ENCODE assay signal across 19 cellular contexts in genomic region chr7:17097668-17098297, GRCh38.
DNase-seq lines count a peak whose midpoint lies in the region; ATAC-seq, FAIRE-seq and TF ChIP-seq lines count a peak whose summit lies in the region.
"Had no signal": no experiment of that assay in that cellular context is flagged by ENCODE, and none has a peak within 500 bp of the region (broad histone marks: within the 10 kb centered on the region; RNA-seq: fewer than 3 reads in every experiment).

No MANE protein-coding gene starts in this region.

- no peak for FAIRE-seq in HepG2 (lab: Jason Lieb, UNC)
- FAIRE-seq: A204.1, islet of Langerhans had no signal

- in situ Hi-C loops in HepG2 (cut with HindIII; ENCODE audit: extremely low pct_ligation_motif_present, low pct_unique_long_range_greater_than_20kb), result no loop called here
- in situ Hi-C loops in Panc1 (cut with HindIII; ENCODE audit: low pct_unique_long_range_greater_than_20kb, low sequenced_read_pairs), result no loop called here

- H3K27ac Mint-ChIP-seq in activated CD4-positive, alpha-beta memory T cell treated with anti-CD3 and anti-CD28 coated beads for 36 hours, result no peak overlapping the region
- H3K27ac Mint-ChIP-seq: activated CD4-positive, alpha-beta memory T cell treated with anti-CD3 and anti-CD28 coated beads, Interleukin-2, amount 10 ng/mL, durations not matched to agents 7 days and 5 days; activated T-helper 2 cell treated with anti-CD3 and anti-CD28 coated beads, Interferon-gamma antibody, Interleukin-2, Interleukin-4, amounts not matched to agents 10 μg/mL and 5 μg/mL and 100 μg/mL, durations not matched to agents 14 hours and 24 hours and 36 hours; mesothelial cell of epicardium; type B pancreatic cell had no signal

- H3K9me3 ChIP-seq in liver (ENCODE audit: control insufficient read depth in 4 of 4, low read length in 3 of 4) (peaks cover 0 to 7% (median 7%) of the 10 kb centered on the region in 4 donors), HepG2 (ENCODE audit: low read length) (peaks cover 12% of the 10 kb centered on the region), Panc1 (ENCODE audit: control insufficient read depth, insufficient read depth, low read depth, low read length) (0 out of 2 replicates have a peak, but pooled peaks cover 2% of the 10 kb centered on the region), upper lobe of right lung (no peaks in the 10 kb centered on the region)

- no peaks in the 10 kb centered on the region for H3K9me3 Mint-ChIP-seq in activated CD4-positive, alpha-beta memory T cell treated with anti-CD3 and anti-CD28 coated beads for 36 hours
- H3K9me3 Mint-ChIP-seq: activated T-helper 2 cell treated with anti-CD3 and anti-CD28 coated beads, Interferon-gamma antibody, Interleukin-2, Interleukin-4, amounts not matched to agents 10 μg/mL and 5 μg/mL and 100 μg/mL, durations not matched to agents 14 hours and 24 hours and 36 hours; CD8-positive, alpha-beta memory T cell had no signal

- H3K27ac ChIP-seq in liver (ENCODE audit: low read depth in 1 of 2, low read length in 2 of 2) (peak overlapping the region in 1 of 2 donors; percentile 25), HepG2 (ENCODE audit: extremely low read length, insufficient read depth, low read length) (no peak overlapping the region), Panc1 (ENCODE audit: low read length) (peak overlapping the region; percentile 7; the same call in 1 of the 2 replicates), upper lobe of right lung (peak overlapping the region; percentile 78)
- H3K27ac ChIP-seq: coronary artery, heart right ventricle had no signal

- CTCF ChIA-PET in HepG2 (lab: Yijun Ruan, JAX; ENCODE audit: low intra/inter-chr PET ratio, low total read pairs), result no interaction called here
- CTCF ChIA-PET in Panc1 (lab: Charles Lee), result no interaction called here
- CTCF ChIA-PET in activated CD4-positive, alpha-beta memory T cell treated with anti-CD3 and anti-CD28 coated beads for 36 hours (lab: Charles Lee), result no interaction called here

- intact Hi-C loops in HepG2 (cut with micrococcal nuclease; ENCODE audit: unreplicated experiment), result loop anchor here (2.0 to 5.0 kb wide), 3 partner anchors 35 to 115 kb away; no protein-coding TSS in a partner anchor
- intact Hi-C loops in Panc1 (cut with micrococcal nuclease; ENCODE audit: unreplicated experiment), result loop anchor here (2.0 kb wide), 1 partner anchor 31 kb away; no protein-coding TSS in a partner anchor
- intact Hi-C loops in upper lobe of right lung (cut with DNase I), result no loop called here
- intact Hi-C loops in activated CD4-positive, alpha-beta memory T cell treated with anti-CD3 and anti-CD28 coated beads for 36 hours (cut with micrococcal nuclease), result no loop called here

- TF ChIP-seq CTCF in liver (IDR thresholded peaks at IDR 0.05; ENCODE audit: low read depth, low read length, missing input control) (no peak), HepG2 (CRISPR knock-in tag; IDR thresholded peaks at IDR 0.05) (no peak), Panc1 (IDR thresholded peaks at IDR 0.05) (no peak), upper lobe of right lung (IDR thresholded peaks at IDR 0.05) (no peak)

- POLR2A ChIA-PET in HepG2 (lab: Yijun Ruan, JAX) (interaction anchor here (1.3 kb wide), 1 partner anchor 33 kb away, joined by 3 read pairs; no protein-coding TSS in a partner anchor), Panc1 (lab: Charles Lee) (no interaction called here)
- POLR2A ChIA-PET in activated CD4-positive, alpha-beta memory T cell treated with anti-CD3 and anti-CD28 coated beads for 36 hours (lab: Charles Lee), result no interaction called here

- H3K36me3 Mint-ChIP-seq in activated CD4-positive, alpha-beta memory T cell treated with anti-CD3 and anti-CD28 coated beads for 36 hours, result no peaks in the 10 kb centered on the region
- H3K36me3 Mint-ChIP-seq: CD8-positive, alpha-beta memory T cell; mesothelial cell of epicardium; type B pancreatic cell had no signal

- H3K9ac ChIP-seq in liver (ENCODE audit: low read depth in 1 of 2, low read length in 2 of 2) (peak overlapping the region in 1 of 2 donors; percentile 92), HepG2 (ENCODE audit: insufficient read depth, low read depth, low read length) (no peak overlapping the region)

- ATAC-seq in HepG2, result no peak
- no peak for ATAC-seq in Panc1
- ATAC-seq in upper lobe of right lung, result peak; percentile 10
- ATAC-seq: heart right ventricle had no signal

- H3K27me3 Mint-ChIP-seq in activated CD4-positive, alpha-beta memory T cell treated with anti-CD3 and anti-CD28 coated beads for 36 hours, result peaks cover 2% of the 10 kb centered on the region
- H3K27me3 Mint-ChIP-seq: activated CD4-positive, alpha-beta memory T cell treated with anti-CD3 and anti-CD28 coated beads, Interleukin-2, amount 10 ng/mL, durations not matched to agents 7 days and 5 days; type B pancreatic cell had no signal

- no peaks in the 10 kb centered on the region for H3K79me2 ChIP-seq in HepG2 (ENCODE audit: insufficient read depth, low read length)

- no peak overlapping the region for H3K4me2 ChIP-seq in HepG2 (ENCODE audit: low read depth, low read length)

- DNase-seq in HepG2 (ENCODE audit: low spot score) (no peak), Panc1 (ENCODE audit: low read depth, low spot score) (no peak), germinal center (ENCODE audit: low spot score) (peak; percentile 24), upper lobe of right lung (no peak), mucosa of gallbladder (ENCODE audit: low spot score) (no peak), NCI-H1417 (lab: John Stamatoyannopoulos, UW) (no peak)
- DNase-seq in activated CD4-positive, alpha-beta memory T cell treated with anti-CD3 and anti-CD28 coated beads for 36 hours, result no peak
- DNase-seq: activated CD4-positive, alpha-beta memory T cell treated with anti-CD3 and anti-CD28 coated beads, Interleukin-2, amount 10 ng/mL, durations not matched to agents 7 days and 5 days; amygdala; CD8-positive, alpha-beta memory T cell; heart right ventricle; stimulated activated CD4-positive, alpha-beta T cell treated with anti-CD3 and anti-CD28 coated beads, Interleukin-2, amount 100 ng/mL, for 48 hours had no signal

- peaks cover 3 to 22% (median 10%) of the 10 kb centered on the region in 4 donors for H3K4me1 ChIP-seq in liver (ENCODE audit: control insufficient read depth in 4 of 4, insufficient read depth in 4 of 4, low read length in 3 of 4)
- H3K4me1 ChIP-seq in HepG2 (ENCODE audit: insufficient read depth, low read length), result peaks cover 45% of the 10 kb centered on the region
- H3K4me1 ChIP-seq in Panc1 (ENCODE audit: control insufficient read depth, insufficient read depth, low read length), result 0 out of 2 replicates have a peak, but pooled peaks cover 3% of the 10 kb centered on the region
- H3K4me1 ChIP-seq in upper lobe of right lung, result peaks cover 8% of the 10 kb centered on the region

- no peaks in the 10 kb centered on the region for H4K20me1 ChIP-seq in HepG2 (ENCODE audit: insufficient read depth, low read length)

- peak overlapping the region; percentile 3 to 51 (median 38) for H3K4me3 ChIP-seq in liver (ENCODE audit: low read depth in 1 of 3, low read length in 3 of 3)
- H3K4me3 ChIP-seq in HepG2 (replicated peaks in 1 of 3; ENCODE audit: insufficient read depth in 1 of 3, low read depth in 2 of 3, low read length in 3 of 3), result no peak overlapping the region
- no peak overlapping the region for H3K4me3 ChIP-seq in Panc1 (ENCODE audit: low read depth in 2 of 2, low read length in 2 of 2)
- no peak overlapping the region for H3K4me3 ChIP-seq in upper lobe of right lung
- H3K4me3 ChIP-seq: coronary artery, heart right ventricle had no signal

- no peak overlapping the region for H2AFZ ChIP-seq in HepG2 (ENCODE audit: low read length)

- no peak overlapping the region for H3K4me3 Mint-ChIP-seq in activated CD4-positive, alpha-beta memory T cell treated with anti-CD3 and anti-CD28 coated beads for 36 hours
- H3K4me3 Mint-ChIP-seq: activated CD4-positive, alpha-beta memory T cell treated with anti-CD3 and anti-CD28 coated beads, Interleukin-2, amount 10 ng/mL, durations not matched to agents 7 days and 5 days; mesothelial cell of epicardium; type B pancreatic cell had no signal

- no peak for TF ChIP-seq POLR2A in HepG2 (IDR thresholded peaks at IDR 0.05; ENCODE audit: insufficient read depth in 1 of 2, low read depth in 2 of 2, low read length in 2 of 2)

- BruUV-seq in HepG2 (replicated peaks; lab: Mats Ljungman, UMichigan) (no TSS peak), Panc1 (replicated peaks; lab: Mats Ljungman, UMichigan) (no TSS peak)

- H3K4me1 Mint-ChIP-seq in activated CD4-positive, alpha-beta memory T cell treated with anti-CD3 and anti-CD28 coated beads for 36 hours (ENCODE audit: low read depth), result peaks cover 8% of the 10 kb centered on the region
- H3K4me1 Mint-ChIP-seq: activated CD4-positive, alpha-beta memory T cell treated with anti-CD3 and anti-CD28 coated beads, Interleukin-2, amount 10 ng/mL, durations not matched to agents 7 days and 5 days had no signal

- no peak for TF ChIP-seq RAD21 in liver (IDR thresholded peaks at IDR 0.05)
- no peak for TF ChIP-seq RAD21 in HepG2 (CRISPR knock-in tag; IDR thresholded peaks at IDR 0.05)

- H3K36me3 ChIP-seq in liver (ENCODE audit: control insufficient read depth in 4 of 4, insufficient read depth in 3 of 4, low read depth in 1 of 4, low read length in 3 of 4) (peaks cover 0 to 2% (median 0%) of the 10 kb centered on the region in 4 donors), HepG2 (replicated peaks in 1 of 2; ENCODE audit: control insufficient read depth in 1 of 2, insufficient read depth in 2 of 2, low read length in 2 of 2) (no peaks in the 10 kb centered on the region), Panc1 (ENCODE audit: control insufficient read depth, insufficient read depth, low read length) (no peaks in the 10 kb centered on the region), upper lobe of right lung (no peaks in the 10 kb centered on the region)
- H3K36me3 ChIP-seq: heart right ventricle had no signal

- TF ChIP-seq EP300 in HepG2 (IDR thresholded peaks at IDR 0.05; ENCODE audit: low read depth in 2 of 2, low read length in 2 of 2) (no peak), HepG2 (CRISPR knock-in tag; IDR thresholded peaks at IDR 0.05; ENCODE audit: borderline replicate concordance) (no peak)

- 41% methylated on average over 7 of the region's 7 CpGs for WGBS in liver
- WGBS in HepG2 (ENCODE audit: low lambda C conversion rate), result 96% methylated on average over 7 of the region's 7 CpGs

- H3K27me3 ChIP-seq in liver (ENCODE audit: control insufficient read depth in 4 of 4, insufficient read depth in 4 of 4, low read length in 3 of 4) (no peaks in the 10 kb centered on the region), HepG2 (ENCODE audit: control insufficient read depth in 1 of 2, insufficient read depth in 2 of 2, low read length in 2 of 2) (no peaks in the 10 kb centered on the region), Panc1 (ENCODE audit: control insufficient read depth, insufficient read depth, low read length) (no peaks in the 10 kb centered on the region), upper lobe of right lung (no peaks in the 10 kb centered on the region)
- H3K27me3 ChIP-seq: heart right ventricle had no signal

TF ChIP-seq in liver, 16 proteins besides CTCF, POLR2A, EP300 and RAD21 (continues in another document):
- no peak for TF ChIP-seq GABPA (IDR thresholded peaks at IDR 0.05 in 1 of 2, conservative IDR thresholded peaks at IDR 0.05 in 1 of 2)
- no peak for TF ChIP-seq YY1 (IDR thresholded peaks at IDR 0.05)

Comparison
In these comparisons a context has a peak if more than half of its experiments do, and no peak if none do; other contexts are left out.
1. H3K4me3 ChIP-seq: peak in liver (3 of 3); none in HepG2 (0 of 3), Panc1 (0 of 2) and upper lobe of right lung (single experiment).
2. intact Hi-C loops: an anchor here in HepG2 (2.0 to 5.0 kb wide) and Panc1 (2.0 kb wide); none called in upper lobe of right lung and activated CD4-positive, alpha-beta memory T cell treated with anti-CD3 and anti-CD28 coated beads for 36 hours.